ENCODE assay signal across 22 cellular contexts in genomic region chrX:151384807-151385206, GRCh38. TPM values are rescaled to one million over a fixed set of nuclear protein-coding genes. Genes with fewer than 3 reads are reported as not detected.
DNase-seq lines count a peak whose midpoint lies in the region; ATAC-seq and TF ChIP-seq lines count a peak whose summit lies in the region.
"Had no signal": no experiment of that assay in that cellular context is flagged by ENCODE, and none has a peak within 500 bp of the region (broad histone marks: within the 10 kb centered on the region; RNA-seq: fewer than 3 reads in every experiment).

No MANE protein-coding gene starts in this region.

- no peaks in the 10 kb centered on the region for H3K27me3 Mint-ChIP-seq in activated naive CD8-positive, alpha-beta T cell treated with anti-CD3 and anti-CD28 coated beads for 36 hours
- H3K27me3 Mint-ChIP-seq: dendritic cell treated with granulocyte-macrophage colony-stimulating factor and Interleukin-4, amounts not matched to agents 40 ng/mL and 50 ng/mL, for 4 days had no signal

- peak; percentile 55 for DNase-seq in NCI-H2107 treated with DMSO at 0.1 percent for 48 hours (lab: John Stamatoyannopoulos, UW; ENCODE audit: unreplicated experiment)
- DNase-seq in NCI-H2107 (lab: John Stamatoyannopoulos, UW): no peak
- peak; percentile 10 for DNase-seq in NCI-H2171 (lab: John Stamatoyannopoulos, UW)
- peak; percentile 16 for DNase-seq in astrocyte of the cerebellum (ENCODE audit: low read depth)
- DNase-seq in stomach: peak; percentile 56
- no peak for DNase-seq in CD1c-positive myeloid dendritic cell (ENCODE audit: extremely low spot score)
- no peak for DNase-seq in activated naive CD8-positive, alpha-beta T cell treated with anti-CD3 and anti-CD28 coated beads for 36 hours
- DNase-seq: activated CD4-positive, CD25-positive, alpha-beta regulatory T cell; activated naive CD8-positive, alpha-beta T cell treated with anti-CD3 and anti-CD28 coated beads, Interleukin-2, amount 50 U/mL, for 24 hours; DND-41; gastrocnemius medialis; NCI-H2081 treated with DMSO at 0.1 percent for 48 hours; occipital lobe; stimulated activated CD4-positive, alpha-beta T cell treated with anti-CD3 and anti-CD28 coated beads, Interleukin-15, amount 100 ng/mL, for 24 hours; stimulated activated naive CD4-positive, alpha-beta T cell had no signal

- H3K4me1 ChIP-seq in stomach: no peaks in the 10 kb centered on the region
- H3K4me1 ChIP-seq: BLaER1, gastrocnemius medialis, right atrium auricular region, tibial nerve had no signal

- no peaks in the 10 kb centered on the region for H3K27me3 ChIP-seq in stomach
- H3K27me3 ChIP-seq: gastrocnemius medialis, right atrium auricular region, tibial nerve had no signal

- no peaks in the 10 kb centered on the region for H3K9me3 ChIP-seq in stomach
- H3K9me3 ChIP-seq: BLaER1, gastrocnemius medialis, right atrium auricular region, tibial nerve had no signal

- no peak for TF ChIP-seq EP300 in stomach (IDR thresholded peaks at IDR 0.05)

- no peak for ATAC-seq in GM19395 (IDR thresholded peaks at IDR 0.05; ENCODE audit: unreplicated experiment)
- ATAC-seq: activated naive CD8-positive, alpha-beta T cell treated with anti-CD3 and anti-CD28 coated beads, Interleukin-2, amount 50 U/mL, for 24 hours; gastrocnemius medialis; Right ventricle myocardium inferior had no signal

- H3K36me3 Mint-ChIP-seq in activated naive CD8-positive, alpha-beta T cell treated with anti-CD3 and anti-CD28 coated beads for 36 hours: no peaks in the 10 kb centered on the region

- no peak overlapping the region for H3K27ac Mint-ChIP-seq in activated naive CD8-positive, alpha-beta T cell treated with anti-CD3 and anti-CD28 coated beads for 36 hours
- H3K27ac Mint-ChIP-seq: activated naive CD8-positive, alpha-beta T cell treated with anti-CD3 and anti-CD28 coated beads, Interleukin-2, amount 50 U/mL, for 24 hours; dendritic cell treated with granulocyte-macrophage colony-stimulating factor and Interleukin-4, amounts not matched to agents 40 ng/mL and 50 ng/mL, for 4 days; T-helper 1 cell treated with Interleukin-12 subunit alpha and Interleukin-12 subunit beta and Interleukin-4 antibody, amounts not matched to agents 30 μg/mL and 1 μg/mL, for 36 hours had no signal

- H3K36me3 ChIP-seq in stomach: no peaks in the 10 kb centered on the region
- H3K36me3 ChIP-seq: BLaER1, gastrocnemius medialis, right atrium auricular region, tibial nerve had no signal

- intact Hi-C loops in stomach (cut with DNase I; ENCODE audit: low total_unique reads): no loop called here

- H3K9me3 Mint-ChIP-seq in activated naive CD8-positive, alpha-beta T cell treated with anti-CD3 and anti-CD28 coated beads for 36 hours: no peaks in the 10 kb centered on the region
- H3K9me3 Mint-ChIP-seq: activated naive CD8-positive, alpha-beta T cell treated with anti-CD3 and anti-CD28 coated beads, Interleukin-2, amount 50 U/mL, for 24 hours; dendritic cell treated with granulocyte-macrophage colony-stimulating factor and Interleukin-4, amounts not matched to agents 40 ng/mL and 50 ng/mL, for 4 days; T-helper 1 cell treated with Interleukin-12 subunit alpha and Interleukin-12 subunit beta and Interleukin-4 antibody, amounts not matched to agents 30 μg/mL and 1 μg/mL, for 36 hours had no signal

- TF ChIP-seq POLR2A in stomach (IDR thresholded peaks at IDR 0.05): no peak

- TF ChIP-seq CTCF in astrocyte of the cerebellum (IDR thresholded peaks at IDR 0.05; ENCODE audit: low read depth, low read length, missing control alignments) (no peak), stomach (IDR thresholded peaks at IDR 0.05) (no peak)

- H3K4me1 Mint-ChIP-seq in activated naive CD8-positive, alpha-beta T cell treated with anti-CD3 and anti-CD28 coated beads for 36 hours: no peaks in the 10 kb centered on the region
- H3K4me1 Mint-ChIP-seq: activated naive CD8-positive, alpha-beta T cell treated with anti-CD3 and anti-CD28 coated beads, Interleukin-2, amount 50 U/mL, for 24 hours had no signal

- no peak overlapping the region for H3K4me3 Mint-ChIP-seq in activated naive CD8-positive, alpha-beta T cell treated with anti-CD3 and anti-CD28 coated beads for 36 hours
- H3K4me3 Mint-ChIP-seq: activated naive CD8-positive, alpha-beta T cell treated with anti-CD3 and anti-CD28 coated beads, Interleukin-2, amount 50 U/mL, for 24 hours; dendritic cell treated with granulocyte-macrophage colony-stimulating factor and Interleukin-4, amounts not matched to agents 40 ng/mL and 50 ng/mL, for 4 days; T-helper 1 cell treated with Interleukin-12 subunit alpha and Interleukin-12 subunit beta and Interleukin-4 antibody, amounts not matched to agents 30 μg/mL and 1 μg/mL, for 36 hours had no signal

- no peak overlapping the region for H3K27ac ChIP-seq in stomach
- H3K27ac ChIP-seq: BLaER1, gastrocnemius medialis, right atrium auricular region, tibial nerve had no signal

- in situ Hi-C loops in astrocyte of the cerebellum (cut with HindIII; ENCODE audit: low sequenced_read_pairs): no loop called here

- WGBS in stomach, 5 donors: 21 to 50% (median 40%) methylated on average over 6 to 7 of the region's 7 CpGs

- H3K4me3 ChIP-seq in astrocyte of the cerebellum (ENCODE audit: low read depth, low read length) (no peak overlapping the region), stomach (no peak overlapping the region)
- H3K4me3 ChIP-seq: BLaER1, gastrocnemius medialis, right atrium auricular region, tibial nerve had no signal

RNA-seq across cellular contexts. Expression of gene VMA21, which starts 12.2 kb away (rescaled TPM):
- total RNA-seq in stomach: 10 to 100 TPM in 3 of 5 donors, under 1 TPM in 2; 0.29 to 35.8 (median 12.1) TPM
- 1 to 10 TPM; 5.6 to 6.8 (median 6.1) TPM for polyA plus RNA-seq in stomach
- total RNA-seq in activated naive CD8-positive, alpha-beta T cell treated with anti-CD3 and anti-CD28 coated beads for 36 hours: 10 to 100 TPM; 60.6 to 62.9 TPM

Comparison
In these comparisons a context has a peak if more than half of its experiments do, and no peak if none do; other contexts are left out.
1. DNase-seq: peak in NCI-H2107 treated with DMSO at 0.1 percent for 48 hours (single experiment), NCI-H2171 (single experiment), astrocyte of the cerebellum (single experiment) and stomach (single experiment); none in NCI-H2107 (single experiment), CD1c-positive myeloid dendritic cell (single experiment) and activated naive CD8-positive, alpha-beta T cell treated with anti-CD3 and anti-CD28 coated beads for 36 hours (single experiment).